1 cellular context compared by ENCODE assay signal in genomic region chr6:7170117-7170732, GRCh38.
TF ChIP-seq lines count a peak whose summit lies in the region.

No MANE protein-coding gene starts in this region.

TF ChIP-seq in K562, 482 proteins besides CTCF, POLR2A, EP300 and RAD21 (continues in another document):
- TF ChIP-seq RHOXF2B (CRISPR knock-in tag; conservative IDR thresholded peaks at IDR 0.05) (no peak), SAFB2 (IDR thresholded peaks at IDR 0.05; ENCODE audit: borderline replicate concordance, low read depth, low read length, severe bottlenecking) (no peak), ATF2 (CRISPR knock-in tag; IDR thresholded peaks at IDR 0.05) (no peak), NKRF (IDR thresholded peaks at IDR 0.05; ENCODE audit: borderline replicate concordance) (no peak), FOXP1 (CRISPR knock-in tag; IDR thresholded peaks at IDR 0.05) (no peak), ZFP91 (CRISPR knock-in tag; IDR thresholded peaks at IDR 0.05) (no peak), ZNF780A (CRISPR knock-in tag; IDR thresholded peaks at IDR 0.05) (no peak), RFX1 (IDR thresholded peaks at IDR 0.05) (no peak), SNIP1 (IDR thresholded peaks at IDR 0.05; ENCODE audit: low read depth) (no peak), L3MBTL2 (IDR thresholded peaks at IDR 0.05) (peak; percentile 49; the same call in 1 of the 2 replicates), HBP1 (CRISPR knock-in tag; IDR thresholded peaks at IDR 0.05) (no peak), KAT7 (CRISPR knock-in tag; IDR thresholded peaks at IDR 0.05; ENCODE audit: borderline replicate concordance) (no peak), ZNF184 (CRISPR knock-in tag; IDR thresholded peaks at IDR 0.05) (no peak), USF1 (CRISPR knock-in tag; IDR thresholded peaks at IDR 0.05) (no peak), DNMT1 (IDR thresholded peaks at IDR 0.05) (no peak), ARID3B (CRISPR knock-in tag; IDR thresholded peaks at IDR 0.05; ENCODE audit: borderline replicate concordance) (no peak), SIX5 (IDR thresholded peaks at IDR 0.05; ENCODE audit: borderline replicate concordance in 1 of 2, insufficient read depth in 1 of 2, low read depth in 1 of 2, low read length in 2 of 2) (no peak), TSHZ1 (CRISPR knock-in tag; IDR thresholded peaks at IDR 0.05) (no peak), CBFB (CRISPR knock-in tag; IDR thresholded peaks at IDR 0.05) (no peak), RBM14 (IDR thresholded peaks at IDR 0.05; ENCODE audit: borderline replicate concordance, insufficient read depth, low read depth, low read length) (no peak), KAT2B (IDR thresholded peaks at IDR 0.05; ENCODE audit: low read depth, low read length) (no peak), MCM2 (IDR thresholded peaks at IDR 0.05; ENCODE audit: low read depth) (no peak), GTF2A2 (tag; IDR thresholded peaks at IDR 0.05) (no peak), MGA (IDR thresholded peaks at IDR 0.05) (0 out of 2 replicates have a peak, but pooled peaks have one; percentile 21), HNRNPUL1 (IDR thresholded peaks at IDR 0.05; ENCODE audit: low read length) (no peak), MAFK (IDR thresholded peaks at IDR 0.05; ENCODE audit: low read length) (no peak), NFIX (CRISPR knock-in tag; IDR thresholded peaks at IDR 0.05; ENCODE audit: low read depth) (no peak), CREBBP (IDR thresholded peaks at IDR 0.05; ENCODE audit: low read depth, low read length) (no peak), ZFX (CRISPR knock-in tag; IDR thresholded peaks at IDR 0.05) (peak; percentile 41; the same call in 1 of the 2 replicates), POLR3A (IDR thresholded peaks at IDR 0.05; ENCODE audit: borderline replicate concordance, extremely low read depth, insufficient read depth, insufficient read length) (no peak), ZNF740 (CRISPR knock-in tag; IDR thresholded peaks at IDR 0.05) (no peak), ZNF740 (tag; IDR thresholded peaks at IDR 0.05) (no peak)
